Comparison of ENCODE assay signal across 30 cellular contexts in genomic region chr11:125001073-125001764, GRCh38.
"Had no signal": no experiment of that assay in that cellular context is flagged by ENCODE, and none has a peak within 500 bp of the region (broad histone marks: within the 10 kb centered on the region; RNA-seq: fewer than 3 reads in every experiment).

No MANE protein-coding gene starts in this region.

- H3K27me3 ChIP-seq: pancreas, sigmoid colon, stomach, thyroid gland, upper lobe of left lung had no signal

- DNase-seq: activated CD4-positive, alpha-beta T cell treated with anti-CD3 and anti-CD28 coated beads for 4 hours; activated CD4-positive, alpha-beta T cell treated with anti-CD3 and anti-CD28 coated beads, Interleukin-2, amount 50 U/mL, for 4 hours; activated effector memory CD4-positive, alpha-beta T cell treated with Interleukin-2 at 50 U/mL for 16 hours; activated naive CD4-positive, alpha-beta T cell treated with Interleukin-2 at 50 U/mL for 16 hours; activated T-cell treated with anti-CD3 and anti-CD28 coated beads for 4 hours; activated T-cell treated with anti-CD3 and anti-CD28 coated beads, Interleukin-2, amount 50 U/mL, for 72 hours; anterior cingulate cortex; caudate nucleus; endodermal cell; head of caudate nucleus; hippocampal formation; kidney; left colon; naive B cell; nucleus accumbens; pancreas; retina; sigmoid colon; small intestine; stimulated activated CD4-positive, alpha-beta T cell treated with anti-CD3 and anti-CD28 coated beads, Interleukin-1b, Interleukin-23, amount 100 ng/mL, for 48 hours; stimulated activated CD4-positive, alpha-beta T cell treated with anti-CD3 and anti-CD28 coated beads, Interleukin-4, amount 100 ng/mL, for 4 hours; stimulated activated CD8-positive, alpha-beta memory T cell treated with anti-CD3 and anti-CD28 coated beads, Interleukin-4, amount 100 ng/mL, for 48 hours; stimulated activated naive B cell treated with anti-CD40 and anti-IgM and Interleukin-4, amounts not matched to agents 10 μg/mL and 1 μg/mL and 100 μg/mL, for 72 hours; stomach; T-helper 9 cell; thyroid gland; upper lobe of left lung had no signal

- H3K9me3 ChIP-seq: prostate gland, thyroid gland had no signal

- H3K36me3 ChIP-seq: pancreas, prostate gland, thyroid gland, upper lobe of left lung had no signal

- FAIRE-seq: kidney, pancreas, small intestine, TTC549 had no signal

- H3K27ac ChIP-seq: pancreas, prostate gland, sigmoid colon, stomach, thyroid gland, upper lobe of left lung, VCaP had no signal

- H3K4me3 ChIP-seq: pancreas, prostate gland, sigmoid colon, stomach, thyroid gland, upper lobe of left lung had no signal

- H3K4me1 ChIP-seq: pancreas, prostate gland, sigmoid colon, stomach, thyroid gland, upper lobe of left lung had no signal

- ATAC-seq: activated T-cell treated with anti-CD3 and anti-CD28 coated beads, Interleukin-2, amount 50 U/mL, for 72 hours; left colon; pancreas; stimulated activated naive B cell treated with anti-CD40 and anti-IgM and Interleukin-4, amounts not matched to agents 10 μg/mL and 1 μg/mL and 100 μg/mL, for 72 hours had no signal
